In the genomic region with DNA sequence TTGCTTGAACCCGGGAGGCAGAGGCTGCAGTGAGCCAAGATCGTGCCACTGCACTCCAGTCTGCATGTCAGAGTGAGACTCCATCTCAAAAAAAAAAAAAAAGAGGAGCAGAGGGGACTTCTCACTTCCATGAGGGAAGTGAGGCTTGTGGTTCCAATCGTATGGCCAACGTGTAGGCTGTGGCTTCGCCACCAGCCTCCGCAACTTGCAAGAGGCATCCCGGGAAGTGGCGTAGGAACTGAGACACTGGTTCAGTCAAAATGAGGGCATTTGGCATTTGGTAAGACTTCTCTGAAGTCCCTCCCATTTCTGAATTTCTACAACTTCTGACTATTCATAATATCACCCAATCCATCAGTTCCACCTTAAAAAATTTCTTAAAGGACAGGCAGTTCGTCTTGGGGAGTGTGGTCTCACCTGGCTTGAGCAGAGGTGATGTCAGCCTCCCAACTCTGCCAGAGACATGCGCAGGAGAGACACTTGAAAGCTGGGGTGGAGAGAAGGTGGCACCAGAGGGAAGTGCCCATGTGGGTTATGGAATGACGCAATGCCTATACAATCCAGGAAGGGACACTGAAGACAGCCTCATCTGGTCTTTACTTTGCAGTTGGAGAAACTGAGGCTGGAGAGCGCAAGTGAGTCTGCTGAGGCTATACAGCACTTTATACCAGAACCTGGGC, we compare ENCODE assay signal across 1 cellular context.
TF ChIP-seq lines count a peak whose summit lies in the region.

No MANE protein-coding gene starts in this region.

TF ChIP-seq in HepG2, 621 proteins besides CTCF, POLR2A, EP300 and RAD21:
- TF ChIP-seq ZNF543 (CRISPR knock-in tag; IDR thresholded peaks at IDR 0.05) (no peak), SP1 (IDR thresholded peaks at IDR 0.05) (no peak), SP1 (CRISPR knock-in tag; IDR thresholded peaks at IDR 0.05) (no peak), TRIM24 (CRISPR knock-in tag; IDR thresholded peaks at IDR 0.05) (no peak), CEBPB (IDR thresholded peaks at IDR 0.05; ENCODE audit: borderline replicate concordance, low read depth, low read length) (peak; percentile 37), NFRKB (IDR thresholded peaks at IDR 0.05) (no peak), ZNF3 (CRISPR knock-in tag; IDR thresholded peaks at IDR 0.05) (no peak)
TF ChIP-seq in HepG2: peak in this region for 1.
